In the genomic region with DNA sequence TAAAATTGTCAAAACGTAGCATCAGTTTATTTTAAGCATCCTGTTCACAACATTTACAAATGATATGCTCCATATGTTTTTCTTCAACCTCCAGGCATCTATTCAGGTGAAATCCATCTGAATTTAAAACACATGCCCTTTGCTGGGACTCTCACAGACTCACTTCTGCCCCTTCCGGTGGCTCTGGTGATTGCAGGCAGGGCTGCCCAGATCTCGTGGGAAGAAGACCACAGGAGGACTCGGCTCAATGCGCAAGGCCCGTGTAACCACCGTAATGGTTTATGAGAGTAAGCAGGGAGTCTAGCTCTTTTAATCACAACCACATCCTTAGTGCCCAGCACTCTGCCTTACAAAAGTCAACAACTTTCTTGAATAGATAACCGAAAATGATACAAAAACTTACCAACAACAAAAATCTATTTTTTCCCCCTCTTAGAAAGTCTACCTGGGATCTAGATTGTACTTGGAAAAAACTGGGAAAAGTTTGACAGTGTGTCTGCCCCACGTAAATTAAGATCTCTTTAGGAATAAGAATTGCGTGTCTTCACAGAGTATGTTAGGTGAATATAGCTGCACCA, we compare ENCODE assay signal across 8 cellular contexts.
A peak's percentile ranks its signal among the peaks of the same experiment; 100 is the strongest.
DNase-seq lines count a peak whose midpoint lies in the region; ATAC-seq, FAIRE-seq and TF ChIP-seq lines count a peak whose summit lies in the region.

No MANE protein-coding gene starts in this region.

- H3K27me3 Mint-ChIP-seq in astrocyte (ENCODE audit: low read depth, unreplicated experiment) = no peaks in the 10 kb centered on the region

- no peak for FAIRE-seq in astrocyte (lab: Jason Lieb, UNC)

- no peak for ATAC-seq in activated CD4-positive, CD25-positive, alpha-beta regulatory T cell treated with anti-CD3 and anti-CD28 coated beads, Interleukin-2, amount 50 U/mL, for 24 hours
- ATAC-seq in HG03378 (IDR thresholded peaks at IDR 0.05; ENCODE audit: unreplicated experiment) = peak; percentile 66

- no peaks in the 10 kb centered on the region for H4K20me1 ChIP-seq in astrocyte (ENCODE audit: insufficient read depth, low read length)

- no peak overlapping the region for H3K4me2 ChIP-seq in astrocyte (ENCODE audit: low read length)

- no peak overlapping the region for H3K27ac ChIP-seq in SJCRH30
- H3K27ac ChIP-seq in astrocyte (ENCODE audit: low read depth, low read length) = no peak overlapping the region

- DNase-seq in activated CD4-positive, CD25-positive, alpha-beta regulatory T cell (lab: John Stamatoyannopoulos, UW) = peak in 3 of 4 experiments; percentile 2 to 34 (median 4)
- DNase-seq in SJCRH30 (peak; percentile 52 to 72), astrocyte (ENCODE audit: low read depth) (no peak), islet precursor cell (peak; percentile 83), cerebellar nuclear complex (lab: John Stamatoyannopoulos, UW) (no peak)
- DNase-seq in stimulated activated CD4-positive, alpha-beta T cell treated with anti-CD3 and anti-CD28 coated beads, TNF-alpha, amount 100 ng/mL, for 48 hours (ENCODE audit: low read depth in 3 of 3) = peak; percentile 2 to 33 (median 20)

- no peaks in the 10 kb centered on the region for H3K4me1 ChIP-seq in SJCRH30
- H3K4me1 ChIP-seq in astrocyte (ENCODE audit: insufficient read depth, low read length) = no peaks in the 10 kb centered on the region

- no peaks in the 10 kb centered on the region for H3K9me3 ChIP-seq in SJCRH30 (replicated peaks)
- no peaks in the 10 kb centered on the region for H3K9me3 ChIP-seq in astrocyte (ENCODE audit: insufficient read depth, low read depth, low read length)

- no peaks in the 10 kb centered on the region for H3K4me1 Mint-ChIP-seq in astrocyte (ENCODE audit: low read depth, unreplicated experiment)

- H3K27me3 ChIP-seq in SJCRH30 (no peaks in the 10 kb centered on the region), astrocyte (ENCODE audit: insufficient read depth, low read length) (no peaks in the 10 kb centered on the region)

- H3K27ac Mint-ChIP-seq in astrocyte (ENCODE audit: unreplicated experiment) = no peak overlapping the region

- no peak overlapping the region for H2AFZ ChIP-seq in astrocyte (ENCODE audit: low read depth, low read length)

- H3K4me3 ChIP-seq in SJCRH30 (no peak overlapping the region), astrocyte (ENCODE audit: insufficient read depth, low read depth, low read length) (no peak overlapping the region)

- H3K4me3 Mint-ChIP-seq in astrocyte (ENCODE audit: unreplicated experiment) = no peak overlapping the region

- no peak overlapping the region for H3K9ac ChIP-seq in astrocyte (ENCODE audit: low read length)

- H3K36me3 ChIP-seq in SJCRH30 = no peaks in the 10 kb centered on the region
- H3K36me3 ChIP-seq in astrocyte (ENCODE audit: insufficient read depth, low read length) = no peaks in the 10 kb centered on the region

- TF ChIP-seq CTCF in astrocyte (IDR thresholded peaks at IDR 0.05; ENCODE audit: insufficient read depth, low read depth, low read length) = peak; percentile 47

- peaks cover 3% of the 10 kb centered on the region for H3K36me3 Mint-ChIP-seq in astrocyte (ENCODE audit: low read depth, unreplicated experiment)

- no peaks in the 10 kb centered on the region for H3K9me3 Mint-ChIP-seq in astrocyte (ENCODE audit: unreplicated experiment)

- no peaks in the 10 kb centered on the region for H3K79me2 ChIP-seq in astrocyte (ENCODE audit: insufficient read depth, low read length)

Comparison
In these comparisons a context has a peak if more than half of its experiments do, and no peak if none do; other contexts are left out.
1. DNase-seq: peak in activated CD4-positive, CD25-positive, alpha-beta regulatory T cell (3 of 4), SJCRH30 (2 of 2), islet precursor cell (single experiment) and stimulated activated CD4-positive, alpha-beta T cell treated with anti-CD3 and anti-CD28 coated beads, TNF-alpha, amount 100 ng/mL, for 48 hours (3 of 3); none in astrocyte (single experiment) and cerebellar nuclear complex (0 of 2).